Comparison of ENCODE assay signal across 8 cellular contexts in genomic region chr17:76384222-76384986, GRCh38. TPM values are rescaled to one million over a fixed set of nuclear protein-coding genes. Genes with fewer than 3 reads are reported as not detected.
DNase-seq lines count a peak whose midpoint lies in the region; ATAC-seq and TF ChIP-seq lines count a peak whose summit lies in the region.

SPHK1 (plus strand) TSS chr17:76384609; CDS start chr17:76385645, 1,036 bp downstream.

- H3K9me3 ChIP-seq in duodenal mucosa (ENCODE audit: control insufficient read depth in 1 of 2, low read length in 2 of 2) (no peaks in the 10 kb centered on the region), lower lobe of right lung (no peaks in the 10 kb centered on the region)

- H3K36me3 ChIP-seq in H7 (replicated peaks; ENCODE audit: control insufficient read depth, insufficient read depth, low read length) = no peaks in the 10 kb centered on the region; the same call in 1 of the 2 replicates
- H3K36me3 ChIP-seq in duodenal mucosa (ENCODE audit: control insufficient read depth in 1 of 2, insufficient read depth in 2 of 2, low read length in 2 of 2) = no peaks in the 10 kb centered on the region
- H3K36me3 ChIP-seq in lower lobe of right lung = no peaks in the 10 kb centered on the region

- peak within 1 kb of the TSS; percentile 54 to 58 for H3K9ac ChIP-seq in duodenal mucosa (ENCODE audit: low read depth in 1 of 2, low read length in 2 of 2)

- H3K27me3 ChIP-seq in H7 (ENCODE audit: control insufficient read depth, insufficient read depth, low read length) = peaks cover 40% of the 10 kb centered on the region
- H3K27me3 ChIP-seq in duodenal mucosa (ENCODE audit: control insufficient read depth in 1 of 2, insufficient read depth in 2 of 2, low read length in 2 of 2) = peaks cover 0 to 6% of the 10 kb centered on the region in 2 donors
- H3K27me3 ChIP-seq in lower lobe of right lung (ENCODE audit: low read depth) = no peaks in the 10 kb centered on the region

- DNase-seq in GM03348 (ENCODE audit: low spot score) = peak; percentile 96
- peak; percentile 96 for DNase-seq in H7
- peak; percentile 36 for DNase-seq in NCI-H1105 treated with DMSO at 0.1 percent for 48 hours (lab: John Stamatoyannopoulos, UW)
- DNase-seq in activated CD4-positive, alpha-beta T cell treated with anti-CD3 and anti-CD28 coated beads, Interleukin-2, amount 50 U/mL, for 1 hour = peak; percentile 55
- peak; percentile 79 for DNase-seq in lower lobe of right lung
- DNase-seq in stimulated activated CD8-positive, alpha-beta memory T cell treated with anti-CD3 and anti-CD28 coated beads, Interleukin-15, amount 100 ng/mL, for 1 hour (ENCODE audit: low read depth) = peak; percentile 17
- no peak for DNase-seq in NCI-H2029 treated with DMSO at 0.1 percent for 48 hours (lab: John Stamatoyannopoulos, UW)

- H3K27ac ChIP-seq in duodenal mucosa (ENCODE audit: low read depth, low read length) (peak within 1 kb of the TSS; percentile 42), lower lobe of right lung (peak within 1 kb of the TSS; percentile 81)

- H3K4me1 ChIP-seq in duodenal mucosa (ENCODE audit: control insufficient read depth in 1 of 2, insufficient read depth in 2 of 2, low read length in 2 of 2) (peaks cover 3 to 33% of the 10 kb centered on the region in 2 donors), lower lobe of right lung (peaks cover 38% of the 10 kb centered on the region)

- TF ChIP-seq CTCF in lower lobe of right lung (IDR thresholded peaks at IDR 0.05) = no peak

- intact Hi-C loops in lower lobe of right lung (cut with DNase I) = no loop called here

- H3K4me3 ChIP-seq in H7 (ENCODE audit: insufficient read depth, low read depth, low read length) (peak within 1 kb of the TSS; percentile 63), duodenal mucosa (ENCODE audit: low read depth in 1 of 2, low read length in 2 of 2) (peak within 1 kb of the TSS; percentile 69 to 70), lower lobe of right lung (peak within 1 kb of the TSS; percentile 70)

- ATAC-seq in lower lobe of right lung = peak; percentile 88

RNA-seq across cellular contexts. Expression of gene SPHK1, which starts in this region (rescaled TPM):
- 1.9 and 4.8 TPM in 2 replicates for total RNA-seq in H7 (2014; rRNA removed; shearing (Covaris generic))
- total RNA-seq in lower lobe of right lung = 8.2 TPM
